ENCODE assay signal across 10 cellular contexts in genomic region chr11:8684600-8685290, GRCh38. TPM values are rescaled to one million over a fixed set of nuclear protein-coding genes. Genes with fewer than 3 reads are reported as not detected.
A peak's percentile ranks its signal among the peaks of the same experiment; 100 is the strongest.
DNase-seq lines count a peak whose midpoint lies in the region; ATAC-seq and TF ChIP-seq lines count a peak whose summit lies in the region.
"Had no signal": no experiment of that assay in that cellular context is flagged by ENCODE, and none has a peak within 500 bp of the region (broad histone marks: within the 10 kb centered on the region; RNA-seq: fewer than 3 reads in every experiment).

No MANE protein-coding gene starts in this region.

- H2AFZ ChIP-seq in mammary epithelial cell (ENCODE audit: low read depth, low read length): no peak overlapping the region

- DNase-seq in mammary epithelial cell: no peak
- no peak for DNase-seq in DMS 273 (lab: John Stamatoyannopoulos, UW; ENCODE audit: unreplicated experiment)
- DNase-seq in stimulated activated CD4-positive, alpha-beta T cell treated with anti-CD3 and anti-CD28 coated beads, Interleukin-1b, Interleukin-23, amount 100 ng/mL, for 48 hours: no peak
- DNase-seq: activated effector memory CD4-positive, alpha-beta T cell treated with Interleukin-2 at 50 U/mL for 16 hours; islet precursor cell had no signal

- no peaks in the 10 kb centered on the region for H4K20me1 ChIP-seq in mammary epithelial cell (ENCODE audit: insufficient read depth, low read length)

- H3K27me3 ChIP-seq in mammary epithelial cell (ENCODE audit: insufficient read depth, low read length) (no peaks in the 10 kb centered on the region), muscle layer of duodenum (ENCODE audit: low read depth, low read length) (no peaks in the 10 kb centered on the region)

- dilution Hi-C loops in mammary epithelial cell (cut with HindIII; ENCODE audit: low sequenced_read_pairs): no loop called here

- in situ Hi-C loops in mammary epithelial cell (cut with MboI; ENCODE audit: low sequenced_read_pairs in 2 of 2): loop anchor here in 1 of 2 donors (5.0 to 25.0 kb wide), 3 partner anchors 82 to 447 kb away; no protein-coding TSS in a partner anchor

- peaks cover 35% of the 10 kb centered on the region for H3K4me1 ChIP-seq in mammary epithelial cell (ENCODE audit: insufficient read depth, low read length)
- peaks cover 0 to 23% of the 10 kb centered on the region in 2 donors for H3K4me1 ChIP-seq in muscle layer of duodenum (ENCODE audit: control insufficient read depth in 1 of 2, insufficient read depth in 2 of 2, low read length in 2 of 2)

- H3K9ac ChIP-seq in mammary epithelial cell (ENCODE audit: insufficient read depth, low read length): peak overlapping the region; percentile 98

- no peak for ATAC-seq in GM21528 (IDR thresholded peaks at IDR 0.05; ENCODE audit: low FRiP score, unreplicated experiment)
- no peak for ATAC-seq in GM21423 (IDR thresholded peaks at IDR 0.05; ENCODE audit: unreplicated experiment)

- 94% methylated on average over 6 of the region's 6 CpGs for WGBS in mammary epithelial cell (ENCODE audit: low coverage, missing lambda C conversion rate)

- H3K36me3 ChIP-seq in KOPT-K1 (ENCODE audit: insufficient read depth, low read length) (peaks cover 64% of the 10 kb centered on the region), mammary epithelial cell (ENCODE audit: insufficient read depth, low read length) (peaks cover 27% of the 10 kb centered on the region), muscle layer of duodenum (ENCODE audit: control insufficient read depth in 1 of 2, insufficient read depth in 2 of 2, low read length in 2 of 2) (peaks cover 28 to 40% of the 10 kb centered on the region in 2 donors)

- TF ChIP-seq CTCF in C4-2B (conservative IDR thresholded peaks at IDR 0.05) (no peak), mammary epithelial cell (conservative IDR thresholded peaks at IDR 0.05 in 1 of 2, IDR thresholded peaks at IDR 0.05 in 1 of 2; ENCODE audit: extremely low read depth in 1 of 2, insufficient read depth in 1 of 2, low read depth in 1 of 2, low read length in 2 of 2) (no peak)

- peak overlapping the region; percentile 78 for H3K4me2 ChIP-seq in mammary epithelial cell (ENCODE audit: insufficient read depth, low read depth, low read length)

- CTCF ChIA-PET in mammary epithelial cell (lab: Charles Lee; ENCODE audit: low non-redundant PET): no interaction called here

- H3K4me3 ChIP-seq in mammary epithelial cell (replicated peaks in 1 of 3; ENCODE audit: insufficient read depth in 1 of 3, low read depth in 2 of 3, low read length in 3 of 3): peak overlapping the region; percentile 75 to 98 (median 78)
- peak overlapping the region in 1 of 2 donors; percentile 95 for H3K4me3 ChIP-seq in muscle layer of duodenum (ENCODE audit: low read depth in 1 of 2, low read length in 2 of 2)

- peaks cover 60% of the 10 kb centered on the region for H3K79me2 ChIP-seq in mammary epithelial cell (ENCODE audit: insufficient read depth, low read length)

- intact Hi-C loops in mammary epithelial cell (cut with micrococcal nuclease): loop anchor here (10.0 kb wide), 3 partner anchors 450 to 880 kb away; no protein-coding TSS in a partner anchor

- H3K27ac ChIP-seq in C4-2B (peak overlapping the region; percentile 100; the same call in 1 of the 2 replicates), KOPT-K1 (ENCODE audit: low read depth, low read length, poor library complexity, severe bottlenecking) (peak overlapping the region; percentile 91), mammary epithelial cell (ENCODE audit: insufficient read depth, low read depth, low read length) (no peak overlapping the region), muscle layer of duodenum (ENCODE audit: low read length) (peak overlapping the region; percentile 98)

- BruUV-seq in mammary epithelial cell (replicated peaks; lab: Mats Ljungman, UMichigan): no TSS peak

- H3K9me3 ChIP-seq in KOPT-K1 (ENCODE audit: insufficient read depth, low read length, poor library complexity, severe bottlenecking) (no peaks in the 10 kb centered on the region), mammary epithelial cell (replicated peaks; ENCODE audit: insufficient read depth, low read length) (no peaks in the 10 kb centered on the region), muscle layer of duodenum (ENCODE audit: control insufficient read depth in 1 of 2, low read length in 2 of 2) (no peaks in the 10 kb centered on the region)

RNA-seq across cellular contexts. Expression of gene RPL27A, which starts 2.2 kb away (rescaled TPM):
- 100 to 1,000 TPM; 473 to 864 TPM for total RNA-seq in mammary epithelial cell
- polyA plus RNA-seq in mammary epithelial cell: 1,200 TPM
- 617 TPM for polyA minus RNA-seq in mammary epithelial cell

RNA-seq across cellular contexts. Expression of gene TRIM66, which starts 2.3 kb away (rescaled TPM):
- 10 to 100 TPM in 1 of 2 donors, 1 to 10 TPM in 1; 7.0 to 17.5 TPM for total RNA-seq in mammary epithelial cell
- polyA plus RNA-seq in mammary epithelial cell: 2.2 TPM
- polyA minus RNA-seq in mammary epithelial cell: 8.9 TPM
